8 cellular contexts compared by ENCODE assay signal in the genomic region with DNA sequence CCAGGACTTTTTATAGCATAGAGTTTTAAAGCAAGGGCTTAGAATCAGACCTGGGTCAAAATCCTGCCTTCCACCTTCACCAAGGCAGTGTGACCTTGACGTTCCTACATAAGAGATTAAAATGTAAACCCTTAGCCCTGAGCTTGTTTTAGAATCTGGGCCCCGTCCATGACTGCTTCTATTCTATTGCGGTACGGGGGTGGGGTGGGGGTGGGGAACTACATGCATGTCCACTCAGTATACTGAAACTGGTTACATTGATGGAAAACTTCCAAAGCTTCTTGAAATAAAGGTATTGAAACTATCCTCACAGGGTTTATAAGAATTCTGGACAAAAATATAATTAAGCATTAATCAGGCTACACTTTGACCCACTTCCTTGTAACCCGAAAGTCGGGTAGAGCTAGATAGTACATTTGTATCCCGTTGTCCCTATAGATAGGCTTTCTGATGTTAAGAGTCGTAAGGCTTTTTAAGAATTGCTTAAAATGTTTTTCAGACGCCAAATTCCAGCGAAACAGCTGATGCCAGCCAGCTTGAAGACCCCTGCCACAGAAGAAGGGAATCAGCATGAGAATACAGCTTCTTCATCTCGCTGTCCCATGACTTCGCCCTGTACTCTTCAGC. TPM values are rescaled to one million over a fixed set of nuclear protein-coding genes. Genes with fewer than 3 reads are reported as not detected.
A peak's percentile ranks its signal among the peaks of the same experiment; 100 is the strongest.
DNase-seq lines count a peak whose midpoint lies in the region; ATAC-seq, FAIRE-seq and TF ChIP-seq lines count a peak whose summit lies in the region.

No MANE protein-coding gene starts in this region.

- peak overlapping the region; percentile 85 to 99 (median 98) for H3K27ac Mint-ChIP-seq in nephron

- DNase-seq in HuH-7.5 (ENCODE audit: low spot score) = peak; percentile 22
- DNase-seq in dorsolateral prefrontal cortex = no peak
- DNase-seq in HK-2 (ENCODE audit: unreplicated experiment) = no peak
- no peak for DNase-seq in KBM-7
- DNase-seq in HTR-8/SVneo (ENCODE audit: insufficient read length, low spot score) = no peak
- DNase-seq in mucosa of gallbladder (ENCODE audit: low spot score) = no peak

- TF ChIP-seq CTCF in dorsolateral prefrontal cortex (IDR thresholded peaks at IDR 0.05 in 54 of 56, conservative IDR thresholded peaks at IDR 0.05 in 2 of 56; ENCODE audit: low read depth in 1 of 56, partially characterized antibody in 56 of 56) (no peak), nephron (IDR thresholded peaks at IDR 0.05; ENCODE audit: unreplicated experiment in 3 of 3) (no peak)

- ATAC-seq in GM19043 (IDR thresholded peaks at IDR 0.05; ENCODE audit: low read depth, unreplicated experiment) = peak; percentile 10

- H3K27me3 Mint-ChIP-seq in nephron (ENCODE audit: low read depth) = no peaks in the 10 kb centered on the region

- peak overlapping the region in 56 of 59 donors; percentile 13 to 95 (median 82) for H3K27ac ChIP-seq in dorsolateral prefrontal cortex

- H3K4me3 Mint-ChIP-seq in nephron = peak overlapping the region; percentile 90 to 98 (median 95)

- in situ Hi-C loops in KBM-7 (cut with MboI; ENCODE audit: low pct_unique_long_range_greater_than_20kb, low sequenced_read_pairs) = no loop called here

- H3K4me1 Mint-ChIP-seq in nephron = peaks cover 13% of the 10 kb centered on the region

- H3K36me3 Mint-ChIP-seq in nephron (ENCODE audit: low read depth) = peaks cover 3% of the 10 kb centered on the region

- intact Hi-C loops in dorsolateral prefrontal cortex (cut with DNase I) = loop anchor here (5.0 to 10.0 kb wide), 4 partner anchors 75 to 207 kb away; no protein-coding TSS in a partner anchor

- no peaks in the 10 kb centered on the region for H3K27me3 ChIP-seq in dorsolateral prefrontal cortex

- peaks cover 3% of the 10 kb centered on the region for H3K9me3 Mint-ChIP-seq in nephron

- FAIRE-seq in HTR-8/SVneo (lab: Jason Lieb, UNC) = no peak

- H3K4me3 ChIP-seq in dorsolateral prefrontal cortex = peak overlapping the region; percentile 53 to 99 (median 95)

RNA-seq across cellular contexts. Expression of gene GPR155, which starts 0.8 kb away (rescaled TPM):
- total RNA-seq in dorsolateral prefrontal cortex = 10 to 100 TPM; 25.0 to 72.0 (median 49.8) TPM
- 11.7 TPM for total RNA-seq in mucosa of gallbladder
